4 cellular contexts compared by ENCODE assay signal in genomic region chr4:53177751-53178150, GRCh38.
DNase-seq lines count a peak whose midpoint lies in the region; ATAC-seq, FAIRE-seq and TF ChIP-seq lines count a peak whose summit lies in the region.
"Not testable (repeated sequence)": the region's sequence is repeated elsewhere in the genome, so short reads cannot be mapped to it uniquely, and the experiment has no call there.

No MANE protein-coding gene starts in this region.

- H3K9me3 ChIP-seq in right cardiac atrium (ENCODE audit: control insufficient read depth, low read length); kidney (ENCODE audit: control insufficient read depth in 1 of 2, low read length in 2 of 2): not testable (repeated sequence)

- FAIRE-seq in kidney (lab: Jason Lieb, UNC): not testable (repeated sequence)

- not testable (repeated sequence) for H3K27ac Mint-ChIP-seq in chondrocyte (ENCODE audit: unreplicated experiment)

- H3K4me3 ChIP-seq in right cardiac atrium (ENCODE audit: low read length); kidney (ENCODE audit: low read length in 2 of 2): not testable (repeated sequence)

- TF ChIP-seq CTCF in chondrocyte (IDR thresholded peaks at IDR 0.05); kidney (IDR thresholded peaks at IDR 0.05; ENCODE audit: borderline replicate concordance, extremely low read depth, insufficient read depth): not testable (repeated sequence)

- H3K4me1 Mint-ChIP-seq in chondrocyte (ENCODE audit: low read depth): not testable (repeated sequence)

- H3K4me1 ChIP-seq in right cardiac atrium (ENCODE audit: control insufficient read depth, insufficient read depth, low read length); kidney (ENCODE audit: control insufficient read depth in 1 of 2, insufficient read depth in 1 of 2, low read depth in 1 of 2, low read length in 2 of 2): not testable (repeated sequence)

- H3K27me3 ChIP-seq in right cardiac atrium (ENCODE audit: control insufficient read depth, insufficient read depth): not testable (repeated sequence)

- not testable (repeated sequence) for H3K36me3 Mint-ChIP-seq in chondrocyte (ENCODE audit: low read depth)

- ATAC-seq in Right ventricle myocardium superior (ENCODE audit: poor library complexity); right cardiac atrium: not testable (repeated sequence)

- not testable (repeated sequence) for H3K27ac ChIP-seq in right cardiac atrium (ENCODE audit: low read length); kidney (ENCODE audit: low read depth in 2 of 2, low read length in 2 of 2)

- H3K9ac ChIP-seq in kidney (ENCODE audit: low read length in 2 of 2): not testable (repeated sequence)

- H3K9me3 Mint-ChIP-seq in chondrocyte (ENCODE audit: low read depth): peaks cover 34% of the 10 kb centered on the region

- H3K36me3 ChIP-seq in kidney (ENCODE audit: control insufficient read depth in 1 of 2, insufficient read depth in 2 of 2, low read length in 2 of 2): not testable (repeated sequence)

- intact Hi-C loops in Right ventricle myocardium superior (cut with DNase I); right cardiac atrium (cut with DNase I); kidney (cut with DNase I): not testable (repeated sequence)

- WGBS in right cardiac atrium: 94% methylated on average over 4 of the region's 4 CpGs

- peak; percentile 64 for DNase-seq in chondrocyte (ENCODE audit: low spot score)
- peak; percentile 36 for DNase-seq in Right ventricle myocardium superior
- peak in 2 of 3 donors; percentile 9 to 46 for DNase-seq in right cardiac atrium
- DNase-seq in kidney: peak; percentile 31

- H3K4me3 Mint-ChIP-seq in chondrocyte (ENCODE audit: unreplicated experiment): not testable (repeated sequence)

- H3K27me3 Mint-ChIP-seq in chondrocyte (ENCODE audit: low read depth): not testable (repeated sequence)
